Comparison of ENCODE assay signal across 18 cellular contexts in genomic region chr9:70303268-70303667, GRCh38. TPM values are rescaled to one million over a fixed set of nuclear protein-coding genes. Genes with fewer than 3 reads are reported as not detected.
DNase-seq lines count a peak whose midpoint lies in the region; ATAC-seq, FAIRE-seq and TF ChIP-seq lines count a peak whose summit lies in the region.
"Had no signal": no experiment of that assay in that cellular context is flagged by ENCODE, and none has a peak within 500 bp of the region (broad histone marks: within the 10 kb centered on the region; RNA-seq: fewer than 3 reads in every experiment).

No MANE protein-coding gene starts in this region.

- no peak overlapping the region for H3K4me3 Mint-ChIP-seq in CD4-positive, alpha-beta T cell
- H3K4me3 Mint-ChIP-seq: CD8-positive, alpha-beta T cell; T-cell had no signal

- no peak overlapping the region for H3K27ac ChIP-seq in CD4-positive, alpha-beta T cell (ENCODE audit: low read depth, low read length)
- H3K27ac ChIP-seq in hepatocyte, result no peak overlapping the region

- CTCF ChIA-PET in CD4-positive, alpha-beta T cell (lab: Charles Lee), result no interaction called here

- peaks cover 93% of the 10 kb centered on the region for H3K36me3 Mint-ChIP-seq in CD4-positive, alpha-beta T cell (ENCODE audit: low read depth)

- H3K9me2 ChIP-seq in hepatocyte (replicated peaks; ENCODE audit: insufficient read depth), result no peaks in the 10 kb centered on the region

- intact Hi-C loops in CD4-positive, alpha-beta T cell (cut with DNase I, micrococcal nuclease), result no loop called here

- H3K9ac ChIP-seq in adipocyte (ENCODE audit: low read length), result no peak overlapping the region

- no peaks in the 10 kb centered on the region for H3K79me2 ChIP-seq in hepatocyte

- H3K4me1 ChIP-seq in adipocyte (ENCODE audit: control insufficient read depth, insufficient read depth, low read length), result no peaks in the 10 kb centered on the region
- no peaks in the 10 kb centered on the region for H3K4me1 ChIP-seq in hepatocyte (ENCODE audit: insufficient read depth)

- POLR2A ChIA-PET in CD4-positive, alpha-beta T cell (lab: Charles Lee), result no interaction called here

- ATAC-seq in CD4-positive, alpha-beta T cell (ENCODE audit: poor library complexity), result no peak
- ATAC-seq: CD8-positive, alpha-beta T cell; GM12878; T-cell had no signal

- peak; percentile 6 for FAIRE-seq in H54 (lab: Jason Lieb, UNC)
- FAIRE-seq: D721Med, G401.6, GM12878 had no signal

- H3K27ac Mint-ChIP-seq in CD4-positive, alpha-beta T cell, result peak overlapping the region; percentile 30
- H3K27ac Mint-ChIP-seq: CD8-positive, alpha-beta T cell; T-cell had no signal

- no peaks in the 10 kb centered on the region for H3K27me3 Mint-ChIP-seq in CD4-positive, alpha-beta T cell
- H3K27me3 Mint-ChIP-seq: T-cell had no signal

- no peak for TF ChIP-seq POLR2A in H54 (IDR thresholded peaks at IDR 0.05; ENCODE audit: low read depth, low read length)

- no peak overlapping the region for H2AFZ ChIP-seq in hepatocyte

- no peak overlapping the region for H3K4me2 ChIP-seq in hepatocyte

- DNase-seq in CD4-positive, alpha-beta T cell, result no peak
- DNase-seq in H54 (ENCODE audit: insufficient read length, low spot score) (no peak), adipocyte (ENCODE audit: low read depth) (peak; percentile 77), fibroblast of pulmonary artery (ENCODE audit: low read depth) (peak; percentile 38), NCI-H2227 (lab: John Stamatoyannopoulos, UW; ENCODE audit: unreplicated experiment) (no peak), hepatocyte (ENCODE audit: low spot score) (no peak), AG08396 (ENCODE audit: low spot score) (no peak)
- DNase-seq in stimulated activated CD4-positive, alpha-beta T cell treated with anti-CD3 and anti-CD28 coated beads, Interleukin-2, amount 100 ng/mL, for 24 hours, result no peak
- DNase-seq: ACHN; CD8-positive, alpha-beta T cell; DMS79; NCI-H146; NCI-H2081; NCI-H524; T-cell had no signal

- H3K4me3 ChIP-seq in adipocyte (ENCODE audit: low read length) (no peak overlapping the region), fibroblast of pulmonary artery (replicated peaks; ENCODE audit: low read depth, low read length) (no peak overlapping the region), hepatocyte (no peak overlapping the region)
- H3K4me3 ChIP-seq: GM12878 had no signal

- no peaks in the 10 kb centered on the region for H3K9me3 ChIP-seq in CD4-positive, alpha-beta T cell (ENCODE audit: control insufficient read depth, low read length)
- H3K9me3 ChIP-seq in adipocyte (ENCODE audit: control insufficient read depth, low read length) (peaks cover 5% of the 10 kb centered on the region), hepatocyte (ENCODE audit: low read depth) (no peaks in the 10 kb centered on the region)

- 77% methylated on average over 5 of the region's 5 CpGs for WGBS in hepatocyte (ENCODE audit: low lambda C conversion rate, missing lambda C conversion rate)

- H3K9me3 Mint-ChIP-seq in CD4-positive, alpha-beta T cell, result no peaks in the 10 kb centered on the region
- H3K9me3 Mint-ChIP-seq: CD8-positive, alpha-beta T cell had no signal

- H3K36me3 ChIP-seq in adipocyte (ENCODE audit: control insufficient read depth, insufficient read depth, low read length, severe bottlenecking) (peaks cover 70% of the 10 kb centered on the region), hepatocyte (replicated peaks; ENCODE audit: insufficient read depth, low read depth) (peaks cover 5% of the 10 kb centered on the region)

- no peaks in the 10 kb centered on the region for H3K27me3 ChIP-seq in CD4-positive, alpha-beta T cell (ENCODE audit: control insufficient read depth, insufficient read depth, low read length)
- H3K27me3 ChIP-seq in adipocyte (replicated peaks; ENCODE audit: control insufficient read depth, insufficient read depth, low read length) (no peaks in the 10 kb centered on the region), hepatocyte (no peaks in the 10 kb centered on the region)

- H3K4me1 Mint-ChIP-seq in CD4-positive, alpha-beta T cell (ENCODE audit: low read depth), result peaks cover 10% of the 10 kb centered on the region

- no peaks in the 10 kb centered on the region for H4K20me1 ChIP-seq in hepatocyte (ENCODE audit: insufficient read depth, poor library complexity, severe bottlenecking)

- no peak for TF ChIP-seq CTCF in CD4-positive, alpha-beta T cell (IDR thresholded peaks at IDR 0.05)
- TF ChIP-seq CTCF in fibroblast of pulmonary artery (IDR thresholded peaks at IDR 0.05; ENCODE audit: low read length, missing control alignments), result no peak
- TF ChIP-seq CTCF in hepatocyte (IDR thresholded peaks at IDR 0.05; ENCODE audit: poor library complexity), result no peak

RNA-seq across cellular contexts. Expression of gene SMC5, which starts 44.5 kb away (rescaled TPM):
- 10 to 100 TPM; 37.7 to 38.1 TPM for total RNA-seq in CD4-positive, alpha-beta T cell
- 30.7 and 31.9 TPM in 2 replicates for total RNA-seq in hepatocyte
- 14.5 and 14.9 TPM in 2 replicates for polyA plus RNA-seq in hepatocyte

Comparison
In these comparisons a context has a peak if more than half of its experiments do, and no peak if none do; other contexts are left out.
1. DNase-seq: peak in adipocyte (single experiment) and fibroblast of pulmonary artery (single experiment); none in CD4-positive, alpha-beta T cell (0 of 10), H54 (single experiment), NCI-H2227 (single experiment), stimulated activated CD4-positive, alpha-beta T cell treated with anti-CD3 and anti-CD28 coated beads, Interleukin-2, amount 100 ng/mL, for 24 hours (0 of 2), hepatocyte (single experiment) and AG08396 (single experiment).